In the genomic region with DNA sequence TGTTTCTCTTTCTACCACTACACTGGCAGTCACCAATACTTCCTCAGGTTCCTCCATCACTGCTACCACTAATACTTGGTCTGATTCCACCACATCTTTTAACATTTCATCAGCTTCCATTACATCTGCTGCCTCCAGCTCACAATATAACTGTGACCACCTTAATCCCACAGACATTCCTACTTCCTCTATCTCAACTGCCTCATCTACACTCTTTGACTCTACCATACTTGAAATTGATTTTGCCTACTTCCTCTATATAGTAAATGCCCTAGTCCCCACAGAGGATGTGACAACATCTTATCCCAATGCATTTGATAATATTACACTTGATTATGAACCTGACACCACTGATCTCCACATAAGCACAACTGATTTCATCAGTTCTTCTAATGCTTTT, we compare ENCODE assay signal across 19 cellular contexts. TPM values are rescaled to one million over a fixed set of nuclear protein-coding genes. Genes with fewer than 3 reads are reported as not detected.
DNase-seq lines count a peak whose midpoint lies in the region; ATAC-seq, FAIRE-seq and TF ChIP-seq lines count a peak whose summit lies in the region.
"Had no signal": no experiment of that assay in that cellular context is flagged by ENCODE, and none has a peak within 500 bp of the region (broad histone marks: within the 10 kb centered on the region; RNA-seq: fewer than 3 reads in every experiment).

No MANE protein-coding gene starts in this region.

- RAD21 ChIA-PET in GM12878 (lab: Charles Lee; ENCODE audit: unreplicated experiment) = no interaction called here

- H3K9me3 ChIP-seq in GM12878 (replicated peaks; ENCODE audit: control insufficient read depth, insufficient read depth, low read length) = no peaks in the 10 kb centered on the region
- H3K9me3 ChIP-seq: Caco-2 had no signal

- no peak for TF ChIP-seq POLR2A in GM12878 (IDR thresholded peaks at IDR 0.05; ENCODE audit: low read depth, low read length)

- FAIRE-seq in GM12878 (lab: Jason Lieb, UNC) = no peak
- FAIRE-seq: GM19239, K562 had no signal

- intact Hi-C loops in GM12878 (cut with micrococcal nuclease; ENCODE audit: unreplicated experiment) = no loop called here

- ATAC-seq in GM18511 (IDR thresholded peaks at IDR 0.05; ENCODE audit: unreplicated experiment) = peak; percentile 61
- ATAC-seq in HG02938 (IDR thresholded peaks at IDR 0.05; ENCODE audit: unreplicated experiment) = peak; percentile 52
- ATAC-seq in GM12878 = peak; percentile 46
- ATAC-seq in GM18870 (IDR thresholded peaks at IDR 0.05; ENCODE audit: unreplicated experiment) = no peak
- ATAC-seq: HCT116, K562 had no signal

- no peaks in the 10 kb centered on the region for H3K36me3 ChIP-seq in GM12878 (ENCODE audit: control insufficient read depth in 2 of 2, insufficient read depth in 2 of 2, low read length in 1 of 2)
- H3K36me3 ChIP-seq: BLaER1 had no signal

- H3K27ac ChIP-seq in GM12878 (ENCODE audit: control insufficient read depth, insufficient read depth) = no peak overlapping the region
- H3K27ac ChIP-seq: BLaER1 had no signal

- no peaks in the 10 kb centered on the region for H4K20me1 ChIP-seq in GM12878 (ENCODE audit: control insufficient read depth, insufficient read depth)
- H4K20me1 ChIP-seq: BLaER1 had no signal

- no peak for TF ChIP-seq RAD21 in GM12878 (IDR thresholded peaks at IDR 0.05; ENCODE audit: insufficient read depth, low read depth, low read length)

- no TSS peak for BruUV-seq in GM12878 (replicated peaks; lab: Mats Ljungman, UMichigan)

- no peak overlapping the region for H3K4me2 ChIP-seq in GM12878 (ENCODE audit: control insufficient read depth, insufficient read depth)
- H3K4me2 ChIP-seq: BLaER1 had no signal

- in situ Hi-C loops in KBM-7 (cut with MboI; ENCODE audit: low pct_unique_long_range_greater_than_20kb, low sequenced_read_pairs) = no loop called here
- in situ Hi-C loops in GM12878 (cut with MboI) = no loop called here

- no peak overlapping the region for H3K9ac ChIP-seq in GM12878 (ENCODE audit: control insufficient read depth, insufficient read depth, low read length)
- H3K9ac ChIP-seq: BLaER1 had no signal

- no peaks in the 10 kb centered on the region for H3K27me3 ChIP-seq in GM12878 (replicated peaks in 1 of 2; ENCODE audit: control insufficient read depth in 2 of 2, insufficient read depth in 2 of 2, low read length in 1 of 2)
- H3K27me3 ChIP-seq: BLaER1 had no signal

- no peaks in the 10 kb centered on the region for H3K4me1 ChIP-seq in GM12878 (ENCODE audit: control insufficient read depth, insufficient read depth, low read length)
- H3K4me1 ChIP-seq: BLaER1, Caco-2 had no signal

- DNase-seq in KBM-7 = peak; percentile 2
- DNase-seq in GM12878 (ENCODE audit: low read depth, low spot score) = no peak
- DNase-seq in kidney glomerular epithelial cell (lab: John Stamatoyannopoulos, UW) = no peak
- DNase-seq in NCI-H1092 (lab: John Stamatoyannopoulos, UW) = no peak
- DNase-seq: 8988T; AML-193; Caco-2; CD8-positive, alpha-beta memory T cell; DMS53; GF-D8; Kasumi-1 had no signal

- TF ChIP-seq EP300 in GM12878 (IDR thresholded peaks at IDR 0.05; ENCODE audit: borderline replicate concordance in 1 of 2, control insufficient read depth in 1 of 2, low read depth in 2 of 2, low read length in 2 of 2) = no peak

- H2AFZ ChIP-seq in GM12878 (ENCODE audit: control insufficient read depth, low read depth, low read length) = no peak overlapping the region

- H3K4me3 ChIP-seq in GM12878 = no peak overlapping the region
- H3K4me3 ChIP-seq: BLaER1, K562 had no signal

- SMC1A ChIA-PET in GM12878 (lab: Charles Lee; ENCODE audit: uncharacterized antibody, unreplicated experiment) = interaction anchor here (1.0 to 1.5 kb wide), 2 partner anchors 11 to 15 kb away, joined by 3 to 4 read pairs; no protein-coding TSS in a partner anchor

- POLR2A ChIA-PET in GM12878 (lab: Charles Lee) = no interaction called here

- no peak for TF ChIP-seq CTCF in GM12878 (IDR thresholded peaks at IDR 0.05 in 2 of 3, conservative IDR thresholded peaks at IDR 0.05 in 1 of 3; ENCODE audit: control insufficient read depth in 2 of 3, extremely low read depth in 1 of 3, insufficient read depth in 1 of 3, low read depth in 3 of 3, low read length in 3 of 3)

- CTCF ChIA-PET in GM12878 (lab: Yijun Ruan, JAX) = no interaction called here

- no peaks in the 10 kb centered on the region for H3K79me2 ChIP-seq in GM12878 (ENCODE audit: control insufficient read depth, insufficient read depth, low read length)

TF ChIP-seq in GM12878, 131 proteins besides CTCF, POLR2A, EP300 and RAD21 (continues in another document):
- no peak for TF ChIP-seq EGR1 (IDR thresholded peaks at IDR 0.05; ENCODE audit: borderline replicate concordance in 1 of 2, low read depth in 2 of 2, low read length in 2 of 2)

RNA-seq across cellular contexts. Expression of a gene that starts 29.0 kb away (rescaled TPM):
- not detected in 2 replicates for total RNA-seq in GM12878 (2013; cell fraction: nucleolus; rRNA removed)
- total RNA-seq in GM12878 (2014; rRNA removed) (not detected in 2 replicates), GM12878 (2014; rRNA removed; fragmentation: Illumina TruSeq; extraction: Trizol) (not detected in 2 replicates), GM12878 (2021) (not detected in 2 replicates)
- polyA plus RNA-seq in GM12878 (2011; ENCODE audit: low read depth) = not detected
- polyA plus RNA-seq in GM12878 (2011; rRNA removed) (0.33 TPM in 1 of 2 replicates, not detected in the other), GM12878 (2014; fragmentation: Illumina TruSeq; extraction: Trizol) (0.16 TPM in 1 of 2 replicates, not detected in the other), GM12878 (2014; fragmentation: Nextera tagmentation; extraction: Ambion mirVana) (not detected), GM12878 (2014; rRNA removed) (0.32 TPM in 1 of 2 replicates, not detected in the other), GM12878 (2016; fragmentation: Nextera tagmentation; extraction: Ambion mirVana) (not detected)
- polyA plus RNA-seq in GM12878 (2011; cell fraction: cytosol; rRNA removed) = 0.10 TPM in 1 of 2 replicates, not detected in the other
- not detected in 2 replicates for polyA plus RNA-seq in GM12878 (2011; cell fraction: nucleus; rRNA removed)
- not detected in 2 replicates for polyA plus RNA-seq in GM12878 (2012)
- not detected in 2 replicates for polyA minus RNA-seq in GM12878 (2011; rRNA and poly(A)+ RNA removed)
- not detected in 2 replicates for polyA minus RNA-seq in GM12878 (2011; cell fraction: cytosol; rRNA and poly(A)+ RNA removed)
- polyA minus RNA-seq in GM12878 (2011; cell fraction: nucleus; rRNA and poly(A)+ RNA removed) = not detected in 2 replicates
- total RNA-seq: Caco-2; CD8-positive, alpha-beta memory T cell; H4; K562 had no signal
- polyA plus RNA-seq: CD8-positive, alpha-beta memory T cell; K562 had no signal

RNA-seq across cellular contexts. Expression of a gene that starts 43.9 kb away (rescaled TPM):
- not detected in 2 replicates for total RNA-seq in GM12878 (2013; cell fraction: nucleolus; rRNA removed)
- total RNA-seq in GM12878 (2014; rRNA removed) (not detected in 2 replicates), GM12878 (2014; rRNA removed; fragmentation: Illumina TruSeq; extraction: Trizol) (not detected in 2 replicates), GM12878 (2021) (not detected in 2 replicates)
- not detected for polyA plus RNA-seq in GM12878 (2011; ENCODE audit: low read depth)
- polyA plus RNA-seq in GM12878 (2011; rRNA removed) (not detected in 2 replicates), GM12878 (2014; fragmentation: Illumina TruSeq; extraction: Trizol) (not detected in 2 replicates), GM12878 (2014; fragmentation: Nextera tagmentation; extraction: Ambion mirVana) (not detected), GM12878 (2014; rRNA removed) (not detected in 2 replicates), GM12878 (2016; fragmentation: Nextera tagmentation; extraction: Ambion mirVana) (under 1 TPM in 1 of 2 experiments, not detected in 1; 0.32 TPM)
- not detected in 2 replicates for polyA plus RNA-seq in GM12878 (2011; cell fraction: cytosol; rRNA removed)
- not detected in 2 replicates for polyA plus RNA-seq in GM12878 (2011; cell fraction: nucleus; rRNA removed)
- not detected in 2 replicates for polyA plus RNA-seq in GM12878 (2012)
- polyA minus RNA-seq in GM12878 (2011; rRNA and poly(A)+ RNA removed) = not detected in 2 replicates
- not detected in 2 replicates for polyA minus RNA-seq in GM12878 (2011; cell fraction: cytosol; rRNA and poly(A)+ RNA removed)
- polyA minus RNA-seq in GM12878 (2011; cell fraction: nucleus; rRNA and poly(A)+ RNA removed) = not detected in 2 replicates
- total RNA-seq: Caco-2; CD8-positive, alpha-beta memory T cell; H4; K562 had no signal
- polyA plus RNA-seq: CD8-positive, alpha-beta memory T cell; K562 had no signal

RNA-seq across cellular contexts. Expression of a gene that starts 45.2 kb away (rescaled TPM):
- not detected in 2 replicates for total RNA-seq in GM12878 (2013; cell fraction: nucleolus; rRNA removed)
- total RNA-seq in GM12878 (2014; rRNA removed) (not detected in 2 replicates), GM12878 (2014; rRNA removed; fragmentation: Illumina TruSeq; extraction: Trizol) (not detected in 2 replicates), GM12878 (2021) (not detected in 2 replicates)
- polyA plus RNA-seq in GM12878 (2011; ENCODE audit: low read depth) = not detected
- polyA plus RNA-seq in GM12878 (2011; rRNA removed) (not detected in 2 replicates), GM12878 (2014; fragmentation: Illumina TruSeq; extraction: Trizol) (not detected in 2 replicates), GM12878 (2014; fragmentation: Nextera tagmentation; extraction: Ambion mirVana) (not detected), GM12878 (2014; rRNA removed) (not detected in 2 replicates), GM12878 (2016; fragmentation: Nextera tagmentation; extraction: Ambion mirVana) (not detected)
- polyA plus RNA-seq in GM12878 (2011; cell fraction: cytosol; rRNA removed) = not detected in 2 replicates
- polyA plus RNA-seq in GM12878 (2011; cell fraction: nucleus; rRNA removed) = not detected in 2 replicates
- polyA plus RNA-seq in GM12878 (2012) = not detected in 2 replicates
- polyA minus RNA-seq in GM12878 (2011; rRNA and poly(A)+ RNA removed) = not detected in 2 replicates
- not detected in 2 replicates for polyA minus RNA-seq in GM12878 (2011; cell fraction: cytosol; rRNA and poly(A)+ RNA removed)
- not detected in 2 replicates for polyA minus RNA-seq in GM12878 (2011; cell fraction: nucleus; rRNA and poly(A)+ RNA removed)
- total RNA-seq: Caco-2; CD8-positive, alpha-beta memory T cell; H4; K562 had no signal
- polyA plus RNA-seq: CD8-positive, alpha-beta memory T cell; K562 had no signal
